Comparison of ENCODE assay signal across 13 cellular contexts in the genomic region with DNA sequence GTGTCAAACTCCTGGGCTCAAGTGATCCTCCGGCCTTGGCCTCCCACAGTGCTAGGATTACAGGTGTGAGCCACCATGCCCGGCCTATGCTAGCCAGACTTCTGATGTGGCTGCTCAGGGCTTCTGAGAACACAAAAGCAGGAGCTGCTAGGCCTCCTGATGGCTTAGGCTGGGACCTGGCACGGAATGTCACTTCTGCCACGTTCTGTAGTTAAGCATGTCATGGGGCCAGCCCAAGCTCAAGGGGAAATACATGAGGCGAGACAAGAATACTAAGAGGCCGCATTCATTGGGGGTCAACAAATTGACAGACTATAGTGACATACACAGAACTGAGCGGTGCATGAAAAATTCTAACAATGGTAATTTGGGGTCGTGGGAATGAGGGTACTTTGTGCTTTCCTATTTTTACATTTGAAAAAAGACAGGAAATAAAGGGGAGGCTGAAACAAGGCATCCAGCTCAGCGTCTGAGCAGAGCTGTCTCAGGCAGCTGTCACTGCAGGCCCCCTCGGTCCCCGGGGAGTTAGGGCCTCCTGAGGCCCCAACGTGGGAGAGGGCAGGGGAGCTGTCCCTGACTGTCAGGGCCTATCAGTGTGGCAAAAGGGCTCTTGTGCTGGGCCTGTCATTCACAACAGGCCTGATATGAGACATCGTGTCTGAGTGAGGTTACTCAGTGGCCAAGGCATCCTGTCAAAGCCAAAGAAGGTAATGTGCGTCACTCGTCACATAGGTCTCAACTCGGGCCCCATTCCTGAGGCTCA. TPM values are rescaled to one million over a fixed set of nuclear protein-coding genes. Genes with fewer than 3 reads are reported as not detected.
DNase-seq lines count a peak whose midpoint lies in the region; ATAC-seq and TF ChIP-seq lines count a peak whose summit lies in the region.
"Had no signal": no experiment of that assay in that cellular context is flagged by ENCODE, and none has a peak within 500 bp of the region (broad histone marks: within the 10 kb centered on the region; RNA-seq: fewer than 3 reads in every experiment).

No MANE protein-coding gene starts in this region.

- ATAC-seq in GM19397 (IDR thresholded peaks at IDR 0.05; ENCODE audit: unreplicated experiment), result peak; percentile 49
- peak; percentile 71 for ATAC-seq in HG03060 (IDR thresholded peaks at IDR 0.05; ENCODE audit: low read depth, unreplicated experiment)
- ATAC-seq in stimulated activated memory B cell treated with anti-CD40 and anti-IgM and Interleukin-4, amounts not matched to agents 10 μg/mL and 1 μg/mL and 100 μg/mL, for 72 hours, result peak; percentile 16
- ATAC-seq: CD8-positive, alpha-beta T cell; GM23338; natural killer cell had no signal

- peaks cover 8% of the 10 kb centered on the region for H3K4me1 Mint-ChIP-seq in endodermal cell
- no peaks in the 10 kb centered on the region for H3K4me1 Mint-ChIP-seq in stimulated activated memory B cell treated with anti-CD40 and anti-IgM and Interleukin-4, amounts not matched to agents 10 μg/mL and 1 μg/mL and 100 μg/mL, for 72 hours

- no peak overlapping the region for H3K4me3 ChIP-seq in endodermal cell (ENCODE audit: low read length)
- H3K4me3 ChIP-seq: GM23338 had no signal

- no peaks in the 10 kb centered on the region for H3K27me3 ChIP-seq in endodermal cell (ENCODE audit: control insufficient read depth, insufficient read depth, low read length, poor library complexity, severe bottlenecking)

- no peaks in the 10 kb centered on the region for H3K27me3 Mint-ChIP-seq in endodermal cell (ENCODE audit: insufficient read depth)
- H3K27me3 Mint-ChIP-seq in stimulated activated memory B cell treated with anti-CD40 and anti-IgM and Interleukin-4, amounts not matched to agents 10 μg/mL and 1 μg/mL and 100 μg/mL, for 72 hours, result peaks cover 21% of the 10 kb centered on the region
- H3K27me3 Mint-ChIP-seq: activated naive CD4-positive, alpha-beta T cell treated with anti-CD3 and anti-CD28 coated beads, Interleukin-2, amount 50 U/mL, for 24 hours had no signal

- no peak overlapping the region for H3K9ac ChIP-seq in endodermal cell (ENCODE audit: extremely low read depth, low read length, poor library complexity, severe bottlenecking)

- H3K4me1 ChIP-seq in endodermal cell (ENCODE audit: control insufficient read depth, insufficient read depth, low read length), result no peaks in the 10 kb centered on the region

- TF ChIP-seq CTCF in endodermal cell (conservative IDR thresholded peaks at IDR 0.05), result no peak

- H3K36me3 Mint-ChIP-seq in endodermal cell (ENCODE audit: low read depth), result no peaks in the 10 kb centered on the region
- no peaks in the 10 kb centered on the region for H3K36me3 Mint-ChIP-seq in stimulated activated memory B cell treated with anti-CD40 and anti-IgM and Interleukin-4, amounts not matched to agents 10 μg/mL and 1 μg/mL and 100 μg/mL, for 72 hours
- H3K36me3 Mint-ChIP-seq: activated naive CD4-positive, alpha-beta T cell treated with anti-CD3 and anti-CD28 coated beads, Interleukin-2, amount 50 U/mL, for 24 hours; CD8-positive, alpha-beta T cell; natural killer cell had no signal

- peak overlapping the region; percentile 73 for H3K27ac ChIP-seq in endodermal cell (ENCODE audit: low read depth, low read length)

- 71 to 87% methylated on average over 13 to 16 of the region's 16 CpGs for WGBS in endodermal cell (ENCODE audit: insufficient coverage in 1 of 2, insufficient read length in 1 of 2), 2 experiments

- no peaks in the 10 kb centered on the region for H3K9me3 ChIP-seq in endodermal cell (ENCODE audit: control insufficient read depth, low read length)

- no peak overlapping the region for H3K4me3 Mint-ChIP-seq in endodermal cell
- H3K4me3 Mint-ChIP-seq in stimulated activated memory B cell treated with anti-CD40 and anti-IgM and Interleukin-4, amounts not matched to agents 10 μg/mL and 1 μg/mL and 100 μg/mL, for 72 hours, result no peak overlapping the region
- H3K4me3 Mint-ChIP-seq: activated naive CD4-positive, alpha-beta T cell treated with anti-CD3 and anti-CD28 coated beads, Interleukin-2, amount 50 U/mL, for 24 hours; CD8-positive, alpha-beta T cell; GM23338; natural killer cell had no signal

- DNase-seq in endodermal cell, result no peak
- DNase-seq in LoVo (ENCODE audit: low spot score), result no peak
- DNase-seq in NCI-H510A (lab: John Stamatoyannopoulos, UW), result no peak
- no peak for DNase-seq in T-helper 2 cell
- DNase-seq: CD8-positive, alpha-beta T cell; GDM1; natural killer cell; NCI-H1694 treated with DMSO at 0.1 percent for 48 hours had no signal

- H3K36me3 ChIP-seq in endodermal cell (ENCODE audit: control insufficient read depth, insufficient read depth, low read length), result no peaks in the 10 kb centered on the region

- no peak overlapping the region for H3K27ac Mint-ChIP-seq in endodermal cell
- H3K27ac Mint-ChIP-seq in stimulated activated memory B cell treated with anti-CD40 and anti-IgM and Interleukin-4, amounts not matched to agents 10 μg/mL and 1 μg/mL and 100 μg/mL, for 72 hours, result no peak overlapping the region
- H3K27ac Mint-ChIP-seq: activated naive CD4-positive, alpha-beta T cell treated with anti-CD3 and anti-CD28 coated beads, Interleukin-2, amount 50 U/mL, for 24 hours; CD8-positive, alpha-beta T cell; GM23338; natural killer cell had no signal

- H3K9me3 Mint-ChIP-seq in endodermal cell, result no peaks in the 10 kb centered on the region
- H3K9me3 Mint-ChIP-seq in stimulated activated memory B cell treated with anti-CD40 and anti-IgM and Interleukin-4, amounts not matched to agents 10 μg/mL and 1 μg/mL and 100 μg/mL, for 72 hours, result no peaks in the 10 kb centered on the region
- H3K9me3 Mint-ChIP-seq: activated naive CD4-positive, alpha-beta T cell treated with anti-CD3 and anti-CD28 coated beads, Interleukin-2, amount 50 U/mL, for 24 hours; CD8-positive, alpha-beta T cell; GM23338; natural killer cell had no signal

RNA-seq across cellular contexts. Expression of a gene that starts 26.3 kb away (rescaled TPM):
- 10 to 100 TPM; 55.2 to 57.2 TPM for total RNA-seq in endodermal cell
- 77.6 TPM for polyA plus RNA-seq in endodermal cell (2013, experiment 1 of 2)
- 67.9 TPM for polyA plus RNA-seq in endodermal cell (2013, experiment 2 of 2)

Comparison
In these comparisons a context has a peak if more than half of its experiments do, and no peak if none do; other contexts are left out.
1. ATAC-seq: peak in every context shown above with its lines; median percentile 71 in HG03060; 49 in GM19397; 16 in stimulated activated memory B cell treated with anti-CD40 and anti-IgM and Interleukin-4, amounts not matched to agents 10 μg/mL and 1 μg/mL and 100 μg/mL, for 72 hours.